ENCODE assay signal across 8 cellular contexts in the genomic region with DNA sequence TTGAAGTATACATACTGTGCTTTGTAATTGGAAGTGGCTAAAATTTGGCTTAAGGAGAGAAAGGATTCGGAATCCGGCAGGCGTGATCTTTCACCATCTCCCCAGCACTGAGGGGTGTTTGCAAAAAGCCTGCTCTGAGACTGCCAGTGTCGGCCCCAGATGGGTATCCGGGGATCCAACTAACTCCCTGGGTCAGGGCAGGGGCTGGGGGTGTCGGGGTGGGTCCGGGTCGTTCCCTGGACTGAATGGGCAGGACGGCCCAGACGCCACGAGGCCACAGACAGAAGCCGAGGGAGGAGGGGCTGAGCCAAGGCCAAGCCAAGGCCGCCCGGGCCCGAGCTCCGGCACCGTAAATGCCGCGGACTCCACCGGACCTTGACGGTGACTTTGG. TPM values are rescaled to one million over a fixed set of nuclear protein-coding genes. Genes with fewer than 3 reads are reported as not detected.
DNase-seq lines count a peak whose midpoint lies in the region; ATAC-seq and FAIRE-seq lines count a peak whose summit lies in the region.

No MANE protein-coding gene starts in this region.

- peak overlapping the region; percentile 88 for H3K4me3 ChIP-seq in right cardiac atrium (ENCODE audit: low read length)
- peak overlapping the region; percentile 72 to 75 for H3K4me3 ChIP-seq in small intestine (ENCODE audit: low read depth in 1 of 2, low read length in 2 of 2)

- 1% methylated on average over 21 of the region's 21 CpGs for WGBS in right cardiac atrium
- 0 to 1% (median 1%) methylated on average over 21 of the region's 21 CpGs for WGBS in small intestine, 3 donors

- H3K27ac ChIP-seq in right cardiac atrium (ENCODE audit: low read length) (peak overlapping the region; percentile 98), small intestine (ENCODE audit: low read depth in 1 of 2, low read length in 1 of 2) (peak overlapping the region; percentile 50 to 89)

- H3K9me3 Mint-ChIP-seq in activated T-helper 1 cell treated with anti-CD3 and anti-CD28 coated beads, Interleukin-12 subunit alpha, Interleukin-12 subunit beta, Interleukin-2, Interleukin-4 antibody, amounts not matched to agents 30 ng/mL and 10 ng/mL and 1 ng/mL, durations not matched to agents 14 hours and 24 hours and 36 hours: no peaks in the 10 kb centered on the region

- H3K4me3 Mint-ChIP-seq in activated T-helper 1 cell treated with anti-CD3 and anti-CD28 coated beads, Interleukin-12 subunit alpha, Interleukin-12 subunit beta, Interleukin-2, Interleukin-4 antibody, amounts not matched to agents 30 ng/mL and 10 ng/mL and 1 ng/mL, durations not matched to agents 14 hours and 24 hours and 36 hours: peak overlapping the region; percentile 94

- ATAC-seq in GM19023 (IDR thresholded peaks at IDR 0.05; ENCODE audit: unreplicated experiment): peak; percentile 27
- peak; percentile 11 for ATAC-seq in HG03039 (IDR thresholded peaks at IDR 0.05; ENCODE audit: unreplicated experiment)
- peak; percentile 38 to 60 for ATAC-seq in right cardiac atrium

- FAIRE-seq in small intestine (lab: Jason Lieb, UNC): no peak

- H3K36me3 ChIP-seq in small intestine (ENCODE audit: control insufficient read depth in 2 of 2, insufficient read depth in 2 of 2, low read length in 2 of 2): peaks cover 21 to 25% of the 10 kb centered on the region in 2 donors

- peak overlapping the region; percentile 88 for H3K27ac Mint-ChIP-seq in activated T-helper 1 cell treated with anti-CD3 and anti-CD28 coated beads, Interleukin-12 subunit alpha, Interleukin-12 subunit beta, Interleukin-2, Interleukin-4 antibody, amounts not matched to agents 30 ng/mL and 10 ng/mL and 1 ng/mL, durations not matched to agents 14 hours and 24 hours and 36 hours

- no peak for DNase-seq in activated T-helper 1 cell treated with anti-CD3 and anti-CD28 coated beads, Interleukin-12 subunit alpha, Interleukin-12 subunit beta, Interleukin-2, Interleukin-4 antibody, amounts not matched to agents 30 ng/mL and 10 ng/mL and 1 ng/mL, durations not matched to agents 14 hours and 24 hours and 36 hours (ENCODE audit: low spot score)
- DNase-seq in right cardiac atrium (no peak), small intestine (no peak), NCI-H128 (lab: John Stamatoyannopoulos, UW; ENCODE audit: unreplicated experiment) (no peak), posterior cingulate gyrus (no peak), NCI-H1436 treated with DMSO at 0.1 percent for 48 hours (lab: John Stamatoyannopoulos, UW) (no peak)

- intact Hi-C loops in activated T-helper 1 cell treated with anti-CD3 and anti-CD28 coated beads, Interleukin-12 subunit alpha, Interleukin-12 subunit beta, Interleukin-2, Interleukin-4 antibody, amounts not matched to agents 30 ng/mL and 10 ng/mL and 1 ng/mL, durations not matched to agents 14 hours and 24 hours and 36 hours (cut with micrococcal nuclease): loop anchor here (1.0 to 5.0 kb wide), 4 partner anchors 9 to 730 kb away; no protein-coding TSS in a partner anchor
- intact Hi-C loops in right cardiac atrium (cut with DNase I) (no loop called here), posterior cingulate gyrus (cut with DNase I) (loop anchor here (5.0 kb wide), 1 partner anchor 225 kb away; a partner anchor contains a TSS)

- H3K9me3 ChIP-seq in right cardiac atrium (ENCODE audit: control insufficient read depth, low read length) (no peaks in the 10 kb centered on the region), small intestine (ENCODE audit: control insufficient read depth, low read depth) (no peaks in the 10 kb centered on the region)

- H3K36me3 Mint-ChIP-seq in activated T-helper 1 cell treated with anti-CD3 and anti-CD28 coated beads, Interleukin-12 subunit alpha, Interleukin-12 subunit beta, Interleukin-2, Interleukin-4 antibody, amounts not matched to agents 30 ng/mL and 10 ng/mL and 1 ng/mL, durations not matched to agents 14 hours and 24 hours and 36 hours (ENCODE audit: low read depth): peaks cover 35% of the 10 kb centered on the region

- H3K27me3 Mint-ChIP-seq in activated T-helper 1 cell treated with anti-CD3 and anti-CD28 coated beads, Interleukin-12 subunit alpha, Interleukin-12 subunit beta, Interleukin-2, Interleukin-4 antibody, amounts not matched to agents 30 ng/mL and 10 ng/mL and 1 ng/mL, durations not matched to agents 14 hours and 24 hours and 36 hours (ENCODE audit: insufficient read depth): no peaks in the 10 kb centered on the region

- H3K27me3 ChIP-seq in right cardiac atrium (ENCODE audit: control insufficient read depth, insufficient read depth): no peaks in the 10 kb centered on the region
- H3K27me3 ChIP-seq in small intestine (ENCODE audit: control insufficient read depth in 2 of 2, insufficient read depth in 2 of 2, low read length in 2 of 2): no peaks in the 10 kb centered on the region

- peaks cover 59% of the 10 kb centered on the region for H3K4me1 Mint-ChIP-seq in activated T-helper 1 cell treated with anti-CD3 and anti-CD28 coated beads, Interleukin-12 subunit alpha, Interleukin-12 subunit beta, Interleukin-2, Interleukin-4 antibody, amounts not matched to agents 30 ng/mL and 10 ng/mL and 1 ng/mL, durations not matched to agents 14 hours and 24 hours and 36 hours (ENCODE audit: low read depth)

- peaks cover 11% of the 10 kb centered on the region for H3K4me1 ChIP-seq in right cardiac atrium (ENCODE audit: control insufficient read depth, insufficient read depth, low read length)
- peaks cover 0 to 5% of the 10 kb centered on the region in 2 donors for H3K4me1 ChIP-seq in small intestine (ENCODE audit: control insufficient read depth in 2 of 2, insufficient read depth in 1 of 2, low read depth in 1 of 2, low read length in 1 of 2)

RNA-seq across cellular contexts. Expression of a gene that starts 0.3 kb away (rescaled TPM):
- 383 and 388 TPM in 2 replicates for total RNA-seq in activated T-helper 1 cell treated with anti-CD3 and anti-CD28 coated beads, Interleukin-12 subunit alpha, Interleukin-12 subunit beta, Interleukin-2, Interleukin-4 antibody, amounts not matched to agents 30 ng/mL and 10 ng/mL and 1 ng/mL, durations not matched to agents 14 hours and 24 hours and 36 hours
- 100 to 1,000 TPM; 131 to 263 (median 186) TPM for total RNA-seq in right cardiac atrium
- polyA plus RNA-seq in right cardiac atrium: 209 TPM
- polyA plus RNA-seq in small intestine: 100 to 1,000 TPM; 248 to 895 (median 288) TPM

RNA-seq across cellular contexts. Expression of a gene that starts 10.9 kb away (rescaled TPM):
- 0.99 and 1.1 TPM in 2 replicates for total RNA-seq in activated T-helper 1 cell treated with anti-CD3 and anti-CD28 coated beads, Interleukin-12 subunit alpha, Interleukin-12 subunit beta, Interleukin-2, Interleukin-4 antibody, amounts not matched to agents 30 ng/mL and 10 ng/mL and 1 ng/mL, durations not matched to agents 14 hours and 24 hours and 36 hours
- total RNA-seq in right cardiac atrium: 100 to 1,000 TPM in 1 of 4 donors, 10 to 100 TPM in 3; 56.2 to 114 (median 62.6) TPM
- polyA plus RNA-seq in right cardiac atrium: 74.0 TPM
- 1 to 10 TPM in 1 of 3 donors, under 1 TPM in 2; 0.54 to 1.8 (median 0.67) TPM for polyA plus RNA-seq in small intestine

Comparison
In these comparisons a context has a peak if more than half of its experiments do, and no peak if none do; other contexts are left out.
1. RNA of a gene that starts 10.9 kb away (total RNA-seq): 56.2 to 114 TPM in right cardiac atrium; 0.99 to 1.1 TPM in activated T-helper 1 cell treated with anti-CD3 and anti-CD28 coated beads, Interleukin-12 subunit alpha, Interleukin-12 subunit beta, Interleukin-2, Interleukin-4 antibody, amounts not matched to agents 30 ng/mL and 10 ng/mL and 1 ng/mL, durations not matched to agents 14 hours and 24 hours and 36 hours; every median in the first group is over 10 times any median in the second.
2. intact Hi-C loops: an anchor here in activated T-helper 1 cell treated with anti-CD3 and anti-CD28 coated beads, Interleukin-12 subunit alpha, Interleukin-12 subunit beta, Interleukin-2, Interleukin-4 antibody, amounts not matched to agents 30 ng/mL and 10 ng/mL and 1 ng/mL, durations not matched to agents 14 hours and 24 hours and 36 hours (1.0 to 5.0 kb wide) and posterior cingulate gyrus (5.0 kb wide); none called in right cardiac atrium.
3. Peak in every context shown above with its lines, with median percentiles within 50 percentile points of each other: ATAC-seq.